21 cellular contexts compared by ENCODE assay signal in the genomic region with DNA sequence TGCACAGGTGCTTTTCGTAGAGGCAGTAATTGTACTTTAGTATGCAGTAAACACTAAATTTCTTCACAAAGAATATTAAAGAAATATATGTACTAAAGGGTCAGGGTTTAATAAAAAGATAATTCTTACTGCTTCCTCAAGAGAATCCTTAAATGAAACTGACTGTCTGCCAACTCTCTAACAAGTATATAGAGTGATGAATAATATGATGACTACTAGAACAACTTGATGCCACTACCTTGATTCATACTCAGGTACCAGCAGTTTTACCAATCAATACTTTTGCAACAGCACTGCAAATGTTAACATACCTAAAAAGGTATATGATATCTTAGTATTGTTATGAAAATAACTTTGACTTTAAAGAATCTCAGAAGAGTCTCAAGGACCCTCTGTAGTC. TPM values are rescaled to one million over a fixed set of nuclear protein-coding genes. Genes with fewer than 3 reads are reported as not detected.
"Had no signal": no experiment of that assay in that cellular context is flagged by ENCODE, and none has a peak within 500 bp of the region (broad histone marks: within the 10 kb centered on the region; RNA-seq: fewer than 3 reads in every experiment).

No MANE protein-coding gene starts in this region.

- H3K27me3 ChIP-seq: dorsolateral prefrontal cortex, esophagus muscularis mucosa, gastroesophageal sphincter, suprapubic skin, thyroid gland had no signal

- H3K4me3 ChIP-seq: dorsolateral prefrontal cortex, esophagus muscularis mucosa, gastroesophageal sphincter, mucosa of descending colon, skin epidermis, suprapubic skin, thyroid gland had no signal

- FAIRE-seq: urothelium cell line had no signal

- H3K9me3 ChIP-seq: esophagus muscularis mucosa, gastroesophageal sphincter, mucosa of descending colon, neutrophil, suprapubic skin, thyroid gland had no signal

- H3K27me3 Mint-ChIP-seq: naive thymus-derived CD8-positive, alpha-beta T cell had no signal

- ATAC-seq: gastroesophageal sphincter; left lobe of liver; mucosa of descending colon; naive thymus-derived CD8-positive, alpha-beta T cell; sciatic nerve had no signal

- H3K27ac ChIP-seq: dorsolateral prefrontal cortex, esophagus muscularis mucosa, gastroesophageal sphincter, neutrophil, skin epidermis, suprapubic skin, thyroid gland had no signal

- DNase-seq: cortex of kidney; dorsolateral prefrontal cortex; effector CD8-positive, alpha-beta T cell; glutamatergic neuron; islet precursor cell; mucosa of descending colon; naive thymus-derived CD8-positive, alpha-beta T cell; posterior cingulate gyrus; stimulated activated CD4-positive, alpha-beta T cell treated with anti-CD3 and anti-CD28 coated beads, Interleukin-12 subunit alpha, Interleukin-12 subunit beta, amount 100 ng/mL, for 4 hours; stimulated activated naive CD4-positive, alpha-beta T cell treated with Interleukin-2 at 50 U/mL for 16 hours; thyroid gland had no signal

- H3K9me3 Mint-ChIP-seq: naive thymus-derived CD8-positive, alpha-beta T cell; type B pancreatic cell had no signal

- H3K27ac Mint-ChIP-seq: type B pancreatic cell had no signal

RNA-seq across cellular contexts. Expression of a gene that starts 4.0 kb away (rescaled TPM):
- total RNA-seq: lower leg skin had no signal
